ENCODE assay signal across 26 cellular contexts in genomic region chr14:76834296-76834695, GRCh38. TPM values are rescaled to one million over a fixed set of nuclear protein-coding genes. Genes with fewer than 3 reads are reported as not detected.
DNase-seq lines count a peak whose midpoint lies in the region; ATAC-seq and TF ChIP-seq lines count a peak whose summit lies in the region.
"Had no signal": no experiment of that assay in that cellular context is flagged by ENCODE, and none has a peak within 500 bp of the region (broad histone marks: within the 10 kb centered on the region; RNA-seq: fewer than 3 reads in every experiment).

No MANE protein-coding gene starts in this region.

- peak in 1 of 2 donors; percentile 41 for TF ChIP-seq RAD21 in liver (IDR thresholded peaks at IDR 0.05)

- in situ Hi-C loops in GM13977 (cut with MboI; ENCODE audit: low pct_unique_long_range_greater_than_20kb, low sequenced_read_pairs, unreplicated experiment) = no loop called here

- no peaks in the 10 kb centered on the region for H3K27me3 ChIP-seq in liver (ENCODE audit: control insufficient read depth in 4 of 4, insufficient read depth in 4 of 4, low read length in 3 of 4)
- H3K27me3 ChIP-seq: sigmoid colon, suprapubic skin had no signal

- H3K36me3 ChIP-seq in liver (ENCODE audit: control insufficient read depth in 4 of 4, insufficient read depth in 3 of 4, low read depth in 1 of 4, low read length in 3 of 4) = no peaks in the 10 kb centered on the region
- H3K36me3 ChIP-seq: brain microvascular endothelial cell, sigmoid colon, suprapubic skin had no signal

- peak overlapping the region in 2 of 3 donors; percentile 19 to 25 for H3K4me3 ChIP-seq in liver (ENCODE audit: low read depth in 1 of 3, low read length in 3 of 3)
- H3K4me3 ChIP-seq: sigmoid colon, suprapubic skin had no signal

- peaks cover 20% of the 10 kb centered on the region for H3K27me3 Mint-ChIP-seq in type B pancreatic cell

- TF ChIP-seq CTCF in liver (IDR thresholded peaks at IDR 0.05; ENCODE audit: low read depth, low read length, missing input control) (no peak), type B pancreatic cell (conservative IDR thresholded peaks at IDR 0.05) (no peak), GM13977 (IDR thresholded peaks at IDR 0.05; ENCODE audit: extremely low read depth, insufficient read depth, missing control alignments) (no peak)

- H3K4me1 Mint-ChIP-seq in type B pancreatic cell (ENCODE audit: unreplicated experiment) = peaks cover 18% of the 10 kb centered on the region
- H3K4me1 Mint-ChIP-seq: activated B cell treated with CpG ODN at 0.5 μM for 24 hours; CD4-positive, alpha-beta memory T cell; memory B cell had no signal

- peaks cover 11 to 44% (median 35%) of the 10 kb centered on the region in 4 donors for H3K4me1 ChIP-seq in liver (ENCODE audit: control insufficient read depth in 4 of 4, insufficient read depth in 4 of 4, low read length in 3 of 4)
- H3K4me1 ChIP-seq: sigmoid colon, suprapubic skin had no signal

- peak overlapping the region; percentile 3 for H3K27ac Mint-ChIP-seq in type B pancreatic cell
- H3K27ac Mint-ChIP-seq: activated B cell treated with CpG ODN at 0.5 μM for 24 hours, HFFc6, memory B cell had no signal

- H3K9ac ChIP-seq in liver (ENCODE audit: low read depth in 1 of 2, low read length in 2 of 2) = peak overlapping the region in 1 of 2 donors; percentile 68

- no peaks in the 10 kb centered on the region for H3K9me3 ChIP-seq in liver (ENCODE audit: control insufficient read depth in 4 of 4, low read length in 3 of 4)
- H3K9me3 ChIP-seq: sigmoid colon, suprapubic skin had no signal

- no peaks in the 10 kb centered on the region for H3K36me3 Mint-ChIP-seq in type B pancreatic cell
- H3K36me3 Mint-ChIP-seq: CD4-positive, alpha-beta memory T cell; memory B cell had no signal

- no peaks in the 10 kb centered on the region for H3K9me3 Mint-ChIP-seq in type B pancreatic cell
- H3K9me3 Mint-ChIP-seq: activated B cell treated with CpG ODN at 0.5 μM for 24 hours, HFFc6, memory B cell had no signal

- H3K27ac ChIP-seq in liver (ENCODE audit: low read depth in 1 of 2, low read length in 2 of 2) = peak overlapping the region; percentile 59 to 90
- H3K27ac ChIP-seq: brain microvascular endothelial cell, sigmoid colon, suprapubic skin had no signal

- ATAC-seq in GM21717 (IDR thresholded peaks at IDR 0.05; ENCODE audit: unreplicated experiment) = no peak
- ATAC-seq: esophagus mucosa had no signal

- DNase-seq in HT-29 (ENCODE audit: low spot score) (peak; percentile 12), NCI-H82 treated with DMSO at 0.1 percent for 48 hours (lab: John Stamatoyannopoulos, UW; ENCODE audit: unreplicated experiment) (peak; percentile 9), type B pancreatic cell (ENCODE audit: extremely low spot score, unreplicated experiment) (no peak), GM13977 (ENCODE audit: low spot score) (no peak)
- no peak for DNase-seq in stimulated activated CD4-positive, alpha-beta T cell treated with anti-CD3 and anti-CD28 coated beads, Interleukin-12 subunit alpha, Interleukin-12 subunit beta, amount 100 ng/mL, for 4 hours
- DNase-seq: activated B cell treated with CpG ODN at 0.5 μM for 24 hours; activated CD4-positive, alpha-beta T cell treated with anti-CD3 and anti-CD28 coated beads, Interleukin-2, amount 50 U/mL, for 48 hours; activated gamma-delta T cell treated with Interleukin-2 at 50 U/mL for 16 hours; brain microvascular endothelial cell; CD4-positive, alpha-beta memory T cell; effector memory CD4-positive, alpha-beta T cell; foreskin melanocyte; HFFc6; NCI-H1048; NCI-H187; NCI-H510A; sigmoid colon; T1000 had no signal

- 29% methylated on average over 7 of the region's 7 CpGs for WGBS in liver

- H3K4me3 Mint-ChIP-seq in type B pancreatic cell = no peak overlapping the region
- H3K4me3 Mint-ChIP-seq: activated B cell treated with CpG ODN at 0.5 μM for 24 hours; CD4-positive, alpha-beta memory T cell; HFFc6; memory B cell had no signal

TF ChIP-seq in liver, 16 proteins besides CTCF, POLR2A, EP300 and RAD21:
- TF ChIP-seq GABPA (IDR thresholded peaks at IDR 0.05 in 1 of 2, conservative IDR thresholded peaks at IDR 0.05 in 1 of 2) = no peak
- peak; percentile 77 to 79 for TF ChIP-seq HNF4A (conservative IDR thresholded peaks at IDR 0.05)
- peak; percentile 86 for TF ChIP-seq SP1 (IDR thresholded peaks at IDR 0.05)
- TF ChIP-seq NR2F2 (IDR thresholded peaks at IDR 0.05) = no peak
- TF ChIP-seq EGR1 (IDR thresholded peaks at IDR 0.05; ENCODE audit: low read depth in 2 of 2) = no peak
- TF ChIP-seq YY1 (IDR thresholded peaks at IDR 0.05) = peak; percentile 38
- TF ChIP-seq ATF3 (IDR thresholded peaks at IDR 0.05) = no peak
- TF ChIP-seq JUND (IDR thresholded peaks at IDR 0.05) = peak in 1 of 2 donors; percentile 16
- peak; percentile 29 for TF ChIP-seq HNF4G (IDR thresholded peaks at IDR 0.05)
- TF ChIP-seq ZBTB33 (IDR thresholded peaks at IDR 0.05) = no peak
- TF ChIP-seq MAX (IDR thresholded peaks at IDR 0.05) = peak; percentile 84
- no peak for TF ChIP-seq FOXA1 (IDR thresholded peaks at IDR 0.05)
- peak; percentile 47 for TF ChIP-seq FOXA2 (IDR thresholded peaks at IDR 0.05)
- peak; percentile 45 to 84 for TF ChIP-seq RXRA (IDR thresholded peaks at IDR 0.05)
- TF ChIP-seq TAF1 (conservative IDR thresholded peaks at IDR 0.05) = peak; percentile 49
- peak; percentile 26 for TF ChIP-seq REST (IDR thresholded peaks at IDR 0.05)

RNA-seq across cellular contexts. Expression of gene LRRC74A, which starts 8.1 kb away (rescaled TPM):
- not detected in 2 replicates for total RNA-seq in HT-29 (2014; rRNA removed; shearing (Covaris generic))
- total RNA-seq in liver = not detected
- polyA plus RNA-seq in liver = not detected
- not detected in 2 replicates for total RNA-seq in type B pancreatic cell (ENCODE audit: low replicate concordance)
- total RNA-seq: activated B cell treated with CpG ODN at 0.5 μM for 24 hours; CD4-positive, alpha-beta memory T cell; esophagus mucosa; HFFc6; LHCN-M2; omental fat pad; sigmoid colon; suprapubic skin had no signal
- polyA plus RNA-seq: CD4-positive, alpha-beta memory T cell; keratinocyte; sigmoid colon had no signal

RNA-seq across cellular contexts. Expression of gene ANGEL1, which starts 21.6 kb away (rescaled TPM):
- 5.2 and 6.2 TPM in 2 replicates for total RNA-seq in HT-29 (2014; rRNA removed; shearing (Covaris generic))
- total RNA-seq in liver (10 to 100 TPM; 12.0 to 15.9 TPM), type B pancreatic cell (ENCODE audit: low replicate concordance) (24.7 and 28.4 TPM in 2 replicates)
- 1 to 10 TPM; 5.2 to 7.3 TPM for polyA plus RNA-seq in liver

Comparison
In these comparisons a context has a peak if more than half of its experiments do, and no peak if none do; other contexts are left out.
1. DNase-seq: peak in HT-29 (single experiment) and NCI-H82 treated with DMSO at 0.1 percent for 48 hours (single experiment); none in type B pancreatic cell (single experiment), GM13977 (single experiment) and stimulated activated CD4-positive, alpha-beta T cell treated with anti-CD3 and anti-CD28 coated beads, Interleukin-12 subunit alpha, Interleukin-12 subunit beta, amount 100 ng/mL, for 4 hours (single experiment).